ENCODE assay signal across 13 cellular contexts in the genomic region with DNA sequence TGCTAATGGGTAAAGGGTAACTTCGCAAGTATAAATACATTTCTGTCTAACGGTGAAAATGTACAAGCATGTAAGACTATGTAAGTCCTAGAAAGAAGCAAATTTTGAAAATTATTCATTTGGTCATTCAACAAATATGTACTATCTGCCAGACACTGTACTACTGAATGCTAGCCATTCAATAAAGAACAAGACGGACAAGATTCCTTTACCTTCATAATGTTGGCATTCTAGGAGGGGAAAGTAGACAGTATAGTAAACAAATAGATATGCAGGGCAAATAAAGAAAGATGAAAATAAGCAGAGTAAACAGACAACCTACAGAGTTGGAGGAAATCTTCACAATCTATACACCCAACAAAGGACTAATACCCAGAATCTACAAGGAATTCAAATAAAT. TPM values are rescaled to one million over a fixed set of nuclear protein-coding genes. Genes with fewer than 3 reads are reported as not detected.
DNase-seq lines count a peak whose midpoint lies in the region; TF ChIP-seq lines count a peak whose summit lies in the region.
"Had no signal": no experiment of that assay in that cellular context is flagged by ENCODE, and none has a peak within 500 bp of the region (broad histone marks: within the 10 kb centered on the region; RNA-seq: fewer than 3 reads in every experiment).

No MANE protein-coding gene starts in this region.

- H3K36me3 Mint-ChIP-seq in MCF 10A (ENCODE audit: insufficient read depth, unreplicated experiment): no peaks in the 10 kb centered on the region
- H3K36me3 Mint-ChIP-seq: CD8-positive, alpha-beta T cell had no signal

- no peak for TF ChIP-seq CTCF in MCF 10A (IDR thresholded peaks at IDR 0.05; ENCODE audit: unreplicated experiment)

- POLR2A ChIA-PET in MCF 10A (lab: Yijun Ruan, JAX): no interaction called here

- no peaks in the 10 kb centered on the region for H3K9me3 Mint-ChIP-seq in MCF 10A (ENCODE audit: unreplicated experiment)
- H3K9me3 Mint-ChIP-seq: CD4-positive, alpha-beta T cell; CD8-positive, alpha-beta T cell had no signal

- no peaks in the 10 kb centered on the region for H3K4me1 Mint-ChIP-seq in MCF 10A (ENCODE audit: insufficient read depth, unreplicated experiment)
- H3K4me1 Mint-ChIP-seq: B cell had no signal

- BruUV-seq in MCF 10A (replicated peaks; lab: Mats Ljungman, UMichigan): no TSS peak

- H3K27ac Mint-ChIP-seq in MCF 10A (ENCODE audit: low read depth, unreplicated experiment): no peak overlapping the region
- H3K27ac Mint-ChIP-seq: B cell; CD4-positive, alpha-beta T cell; CD8-positive, alpha-beta T cell had no signal

- intact Hi-C loops in MCF 10A (cut with micrococcal nuclease): no loop called here

- H3K27me3 Mint-ChIP-seq in MCF 10A (ENCODE audit: insufficient read depth, unreplicated experiment): peaks cover 66% of the 10 kb centered on the region

- in situ Hi-C loops in T47D (cut with HindIII; ENCODE audit: low pct_unique_long_range_greater_than_20kb, low sequenced_read_pairs): no loop called here

- H3K4me3 Mint-ChIP-seq in MCF 10A (ENCODE audit: unreplicated experiment): no peak overlapping the region
- H3K4me3 Mint-ChIP-seq: B cell; CD4-positive, alpha-beta T cell; CD8-positive, alpha-beta T cell had no signal

- CTCF ChIA-PET in MCF 10A (lab: Yijun Ruan, JAX): no interaction called here

- DNase-seq in NCI-H526 treated with DMSO at 0.1 percent for 48 hours (lab: John Stamatoyannopoulos, UW): peak; percentile 57
- no peak for DNase-seq in NCI-H526 (lab: John Stamatoyannopoulos, UW)
- peak; percentile 54 to 90 for DNase-seq in T47D (ENCODE audit: low read depth in 1 of 2, low spot score in 1 of 2)
- no peak for DNase-seq in MCF 10A (ENCODE audit: unreplicated experiment)
- no peak for DNase-seq in HPDE6-E6E7 (ENCODE audit: extremely low spot score)
- DNase-seq: AML-193; Caco-2; Calu3; CD4-positive, alpha-beta T cell; CD8-positive, alpha-beta T cell; DMS79 treated with DMSO at 0.1 percent for 48 hours; GF-D8 had no signal

RNA-seq across cellular contexts. Expression of a gene that starts 32.7 kb away (rescaled TPM):
- total RNA-seq in MCF 10A (2022): not detected in 2 replicates
- total RNA-seq: B cell; CD4-positive, alpha-beta T cell; CD8-positive, alpha-beta T cell had no signal

Comparison
In these comparisons a context has a peak if more than half of its experiments do, and no peak if none do; other contexts are left out.
1. DNase-seq: peak in NCI-H526 treated with DMSO at 0.1 percent for 48 hours (single experiment) and T47D (2 of 2); none in NCI-H526 (0 of 2), MCF 10A (single experiment) and HPDE6-E6E7 (single experiment).